Comparison of ENCODE assay signal across 27 cellular contexts in genomic region chr11:68409748-68410344, GRCh38.
"Had no signal": no experiment of that assay in that cellular context is flagged by ENCODE, and none has a peak within 500 bp of the region (broad histone marks: within the 10 kb centered on the region; RNA-seq: fewer than 3 reads in every experiment).

No MANE protein-coding gene starts in this region.

- FAIRE-seq: endothelial cell of umbilical vein had no signal

- H3K36me3 ChIP-seq: neutrophil had no signal

- ATAC-seq: mucosa of descending colon; sciatic nerve; stimulated activated effector memory CD8-positive, alpha-beta T cell treated with anti-CD3 and anti-CD28 coated beads, Interleukin-12 subunit alpha, Interleukin-12 subunit beta, amount 100 ng/mL, for 72 hours had no signal

- H3K27ac ChIP-seq: coronary artery, neutrophil, parathyroid adenoma, testis, tibial artery had no signal

- H3K4me2 ChIP-seq: smooth muscle cell had no signal

- H3K9me3 ChIP-seq: esophagus squamous epithelium, heart right ventricle, mucosa of descending colon, neutrophil, stomach, testis, tibial artery had no signal

- H3K4me1 ChIP-seq: parathyroid adenoma, testis, tibial artery had no signal

- H3K4me3 ChIP-seq: coronary artery, esophagus squamous epithelium, heart right ventricle, lung, mucosa of descending colon, smooth muscle cell, stomach, testis, tibial artery had no signal

- H3K27me3 ChIP-seq: esophagus squamous epithelium, heart right ventricle, neutrophil, stomach, testis, tibial artery had no signal

- H2AFZ ChIP-seq: parathyroid adenoma had no signal

- DNase-seq: dermis blood vessel endothelial cell; effector memory CD4-positive, alpha-beta T cell; esophagus squamous epithelium; foreskin melanocyte; glutamatergic neuron; heart right ventricle; hippocampal formation; immature natural killer cell; islet precursor cell; kidney glomerular epithelial cell; mucosa of descending colon; naive B cell; stimulated activated CD4-positive, alpha-beta T cell treated with anti-CD3 and anti-CD28 coated beads, Interleukin-2, amount 100 ng/mL, for 24 hours; stimulated activated CD4-positive, alpha-beta T cell treated with anti-CD3 and anti-CD28 coated beads, Interleukin-4, amount 100 ng/mL, for 24 hours; stimulated activated naive CD4-positive, alpha-beta T cell treated with Interleukin-2 at 50 U/mL for 16 hours; stomach; substantia nigra; testis; tibial artery had no signal

- H3K9ac ChIP-seq: parathyroid adenoma had no signal
